16 cellular contexts compared by ENCODE assay signal in the genomic region with DNA sequence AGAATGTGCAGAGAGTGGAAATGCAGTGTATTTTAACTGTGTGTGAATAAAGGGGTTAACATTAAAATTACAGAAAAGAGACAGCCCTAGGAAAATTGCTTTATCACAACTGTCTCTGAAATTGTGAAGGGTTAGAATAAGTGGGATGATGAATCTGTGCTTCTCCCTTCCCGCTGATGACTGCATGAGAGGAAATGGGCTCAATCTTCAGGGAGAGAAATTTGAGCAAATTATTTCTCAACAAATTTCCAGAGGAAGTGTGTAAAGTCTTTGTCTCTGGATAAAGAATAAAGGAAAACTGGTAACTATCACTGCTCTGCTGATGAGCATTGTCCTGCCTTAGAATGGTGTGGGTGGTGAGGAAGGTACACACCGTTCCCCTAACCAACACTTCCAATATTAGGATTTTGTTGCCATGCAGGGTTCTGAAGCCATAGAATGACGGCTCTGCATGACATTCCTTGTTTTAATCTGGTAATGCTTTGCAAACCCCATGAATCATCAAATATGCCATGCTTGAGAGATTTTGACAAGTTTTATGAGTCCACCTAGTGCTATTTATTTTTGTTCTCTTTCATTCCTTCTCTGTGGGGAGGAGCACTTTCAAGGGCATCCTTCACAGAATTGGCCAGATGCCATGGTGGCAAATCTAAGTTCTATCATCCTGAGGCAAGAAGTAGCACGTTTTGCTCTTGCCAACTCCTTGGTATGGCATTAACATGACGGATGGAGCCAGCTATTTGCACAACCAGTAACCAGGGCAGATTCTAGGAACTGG.
A peak's percentile ranks its signal among the peaks of the same experiment; 100 is the strongest.
DNase-seq lines count a peak whose midpoint lies in the region; ATAC-seq, FAIRE-seq and TF ChIP-seq lines count a peak whose summit lies in the region.
"Had no signal": no experiment of that assay in that cellular context is flagged by ENCODE, and none has a peak within 500 bp of the region (broad histone marks: within the 10 kb centered on the region; RNA-seq: fewer than 3 reads in every experiment).

No MANE protein-coding gene starts in this region.

- DNase-seq in DMS79 treated with DMSO at 0.1 percent for 48 hours (lab: John Stamatoyannopoulos, UW): peak; percentile 99
- DNase-seq in NCI-H226: peak; percentile 90
- peak in 1 of 2 donors; percentile 45 for DNase-seq in breast epithelium (ENCODE audit: low spot score in 2 of 2)
- DNase-seq in mesendoderm: no peak
- DNase-seq in activated T-cell treated with anti-CD3 and anti-CD28 coated beads, Interleukin-2, amount 50 U/mL, for 4 hours: no peak
- no peak for DNase-seq in colonic mucosa
- DNase-seq in GM12892 (ENCODE audit: insufficient read length): no peak
- no peak for DNase-seq in NCI-H1092 treated with DMSO at 0.1 percent for 48 hours (lab: John Stamatoyannopoulos, UW)
- DNase-seq: activated CD4-positive, alpha-beta T cell treated with anti-CD3 and anti-CD28 coated beads, Interleukin-2, amount 50 U/mL, for 4 hours; C1 segment of cervical spinal cord; pancreas; stimulated activated CD4-positive, alpha-beta T cell treated with anti-CD3 and anti-CD28 coated beads, Interleukin-2, amount 100 ng/mL, for 48 hours; stimulated activated naive CD4-positive, alpha-beta T cell had no signal

- no peak overlapping the region for H3K18ac ChIP-seq in mesendoderm (ENCODE audit: low read length)

- H3K4me2 ChIP-seq in mesendoderm (ENCODE audit: low read length): no peak overlapping the region

- intact Hi-C loops in breast epithelium (cut with DNase I; ENCODE audit: low total_unique reads): no loop called here
- intact Hi-C loops in colonic mucosa (cut with DNase I): no loop called here

- no peaks in the 10 kb centered on the region for H3K79me1 ChIP-seq in mesendoderm (ENCODE audit: low read length)

- no peak for ATAC-seq in activated T-cell treated with anti-CD3 and anti-CD28 coated beads, Interleukin-2, amount 50 U/mL, for 4 hours

- H4K8ac ChIP-seq in mesendoderm (ENCODE audit: low read depth, low read length): peak overlapping the region; percentile 17

- TF ChIP-seq POLR2A in breast epithelium (IDR thresholded peaks at IDR 0.05): no peak
- TF ChIP-seq POLR2A in GM12892 (IDR thresholded peaks at IDR 0.05; ENCODE audit: low read depth, low read length): no peak

- no peak overlapping the region for H3K23ac ChIP-seq in mesendoderm (ENCODE audit: low read length)

- no peaks in the 10 kb centered on the region for H3K4me1 ChIP-seq in breast epithelium
- no peaks in the 10 kb centered on the region for H3K4me1 ChIP-seq in mesendoderm (ENCODE audit: control insufficient read depth, low read depth, low read length)
- no peaks in the 10 kb centered on the region for H3K4me1 ChIP-seq in colonic mucosa
- H3K4me1 ChIP-seq: pancreas had no signal

- H4K5ac ChIP-seq in mesendoderm (ENCODE audit: low read length): no peak overlapping the region

- H2BK15ac ChIP-seq in mesendoderm (replicated peaks; ENCODE audit: low read depth): no peak overlapping the region

- FAIRE-seq in GM12892 (lab: Jason Lieb, UNC): no peak
- FAIRE-seq: colon, pancreas had no signal

- H3K79me2 ChIP-seq in mesendoderm (ENCODE audit: control insufficient read depth, insufficient read depth, low read length): no peaks in the 10 kb centered on the region

- no peak overlapping the region for H2BK120ac ChIP-seq in mesendoderm (ENCODE audit: low read depth, low read length)

- H3K4me3 ChIP-seq in breast epithelium (no peak overlapping the region), mesendoderm (ENCODE audit: low read length) (no peak overlapping the region), colonic mucosa (no peak overlapping the region)
- H3K4me3 ChIP-seq: lung, pancreas had no signal

- TF ChIP-seq CTCF in breast epithelium (IDR thresholded peaks at IDR 0.05) (no peak), colonic mucosa (IDR thresholded peaks at IDR 0.05) (no peak)

- H3K56ac ChIP-seq in mesendoderm (ENCODE audit: low read length): no peak overlapping the region

- no CpG with 5 or more reads among the region's 5 CpGs for WGBS in mesendoderm (ENCODE audit: extremely low coverage, insufficient coverage, low lambda C conversion rate)

- H3K9me3 Mint-ChIP-seq in activated T-cell treated with anti-CD3 and anti-CD28 coated beads, Interleukin-2, amount 50 U/mL, for 4 hours: no peaks in the 10 kb centered on the region
- H3K9me3 Mint-ChIP-seq: T-helper 1 cell treated with Interleukin-12 subunit alpha and Interleukin-12 subunit beta and Interleukin-4 antibody, amounts not matched to agents 30 μg/mL and 1 μg/mL, for 36 hours had no signal

- H3K9me3 ChIP-seq in breast epithelium (no peaks in the 10 kb centered on the region), colonic mucosa (no peaks in the 10 kb centered on the region)
- H3K9me3 ChIP-seq: pancreas had no signal

- no peak overlapping the region for H3K4ac ChIP-seq in mesendoderm (ENCODE audit: low read depth, low read length)

- H3K36me3 ChIP-seq in breast epithelium (no peaks in the 10 kb centered on the region), mesendoderm (ENCODE audit: control insufficient read depth, insufficient read depth, low read length) (no peaks in the 10 kb centered on the region), colonic mucosa (no peaks in the 10 kb centered on the region)
- H3K36me3 ChIP-seq: pancreas had no signal

- no peaks in the 10 kb centered on the region for H3K27me3 Mint-ChIP-seq in activated T-cell treated with anti-CD3 and anti-CD28 coated beads, Interleukin-2, amount 50 U/mL, for 4 hours (ENCODE audit: low read depth)

- H3K27ac ChIP-seq in breast epithelium: peak overlapping the region; percentile 27 to 53
- no peak overlapping the region for H3K27ac ChIP-seq in mesendoderm (ENCODE audit: low read depth, low read length)
- H3K27ac ChIP-seq in colonic mucosa: no peak overlapping the region
- H3K27ac ChIP-seq: pancreas had no signal

- no peak overlapping the region for H3K9ac ChIP-seq in mesendoderm (ENCODE audit: low read length)
- no peak overlapping the region for H3K9ac ChIP-seq in colonic mucosa (ENCODE audit: low read depth in 2 of 2, low read length in 2 of 2)

- no peak overlapping the region for H2AK5ac ChIP-seq in mesendoderm (ENCODE audit: low read length)

- no peaks in the 10 kb centered on the region for H3K4me1 Mint-ChIP-seq in activated T-cell treated with anti-CD3 and anti-CD28 coated beads, Interleukin-2, amount 50 U/mL, for 4 hours (ENCODE audit: low read depth)

- H3K27me3 ChIP-seq in breast epithelium (no peaks in the 10 kb centered on the region), mesendoderm (ENCODE audit: insufficient read depth, low read length, poor library complexity) (no peaks in the 10 kb centered on the region), colonic mucosa (no peaks in the 10 kb centered on the region)
- H3K27me3 ChIP-seq: pancreas had no signal

- no peak overlapping the region for H2BK5ac ChIP-seq in mesendoderm (ENCODE audit: low read length)

- H3K36me3 Mint-ChIP-seq in activated T-cell treated with anti-CD3 and anti-CD28 coated beads, Interleukin-2, amount 50 U/mL, for 4 hours (ENCODE audit: insufficient read depth): no peaks in the 10 kb centered on the region

- no peak overlapping the region for H3K4me3 Mint-ChIP-seq in activated T-cell treated with anti-CD3 and anti-CD28 coated beads, Interleukin-2, amount 50 U/mL, for 4 hours
- H3K4me3 Mint-ChIP-seq: T-helper 1 cell treated with Interleukin-12 subunit alpha and Interleukin-12 subunit beta and Interleukin-4 antibody, amounts not matched to agents 30 μg/mL and 1 μg/mL, for 36 hours had no signal

Comparison
In these comparisons a context has a peak if more than half of its experiments do, and no peak if none do; other contexts are left out.
1. DNase-seq: peak in DMS79 treated with DMSO at 0.1 percent for 48 hours (single experiment) and NCI-H226 (single experiment); none in mesendoderm (single experiment), activated T-cell treated with anti-CD3 and anti-CD28 coated beads, Interleukin-2, amount 50 U/mL, for 4 hours (single experiment), colonic mucosa (single experiment), GM12892 (single experiment) and NCI-H1092 treated with DMSO at 0.1 percent for 48 hours (single experiment).
2. H3K27ac ChIP-seq: peak in breast epithelium (2 of 2); none in mesendoderm (single experiment) and colonic mucosa (single experiment).